In the genomic region with DNA sequence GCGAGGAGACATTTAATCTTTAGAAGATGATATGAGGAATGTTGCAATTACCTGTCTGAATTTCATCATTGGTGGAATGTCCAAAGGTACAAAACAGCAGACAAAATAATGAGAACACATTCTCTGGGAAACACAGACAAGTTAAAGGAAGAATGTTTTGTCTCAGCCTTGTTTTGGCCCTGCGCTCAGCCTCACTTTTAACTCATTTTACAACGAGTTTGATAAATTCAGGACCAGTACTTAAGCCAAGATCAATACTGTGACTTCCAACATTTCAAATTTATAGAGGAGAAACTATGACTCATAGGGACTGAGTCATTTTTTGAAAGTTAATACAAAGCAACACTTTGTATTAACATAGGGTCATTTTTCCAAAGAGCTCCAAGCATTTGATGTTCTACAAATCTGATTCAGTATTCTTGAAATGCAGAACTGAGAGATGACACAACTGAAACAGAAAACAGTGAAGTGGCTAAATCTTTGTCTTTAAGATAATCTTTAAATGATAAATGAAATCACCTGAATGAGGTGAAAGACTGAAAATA, we compare ENCODE assay signal across 2 cellular contexts.
A peak's percentile ranks its signal among the peaks of the same experiment; 100 is the strongest.
TF ChIP-seq lines count a peak whose summit lies in the region.

No MANE protein-coding gene starts in this region.

TF ChIP-seq in SK-N-SH, 30 proteins besides CTCF, POLR2A, EP300 and RAD21 (continued from another document):
- TF ChIP-seq NFIC (IDR thresholded peaks at IDR 0.05; ENCODE audit: borderline replicate concordance): peak; percentile 82
- no peak for TF ChIP-seq TAF1 (IDR thresholded peaks at IDR 0.05; ENCODE audit: borderline replicate concordance, low read depth, low read length)
- TF ChIP-seq GATA2 (CRISPR knock-in tag; IDR thresholded peaks at IDR 0.05): no peak
- TF ChIP-seq CHD2 (IDR thresholded peaks at IDR 0.05; ENCODE audit: low read length, partially characterized antibody): no peak
- peak; percentile 78 for TF ChIP-seq JUND (IDR thresholded peaks at IDR 0.05)
- TF ChIP-seq RFX5 (IDR thresholded peaks at IDR 0.05; ENCODE audit: low read length): no peak
- TF ChIP-seq, protein P1, sequence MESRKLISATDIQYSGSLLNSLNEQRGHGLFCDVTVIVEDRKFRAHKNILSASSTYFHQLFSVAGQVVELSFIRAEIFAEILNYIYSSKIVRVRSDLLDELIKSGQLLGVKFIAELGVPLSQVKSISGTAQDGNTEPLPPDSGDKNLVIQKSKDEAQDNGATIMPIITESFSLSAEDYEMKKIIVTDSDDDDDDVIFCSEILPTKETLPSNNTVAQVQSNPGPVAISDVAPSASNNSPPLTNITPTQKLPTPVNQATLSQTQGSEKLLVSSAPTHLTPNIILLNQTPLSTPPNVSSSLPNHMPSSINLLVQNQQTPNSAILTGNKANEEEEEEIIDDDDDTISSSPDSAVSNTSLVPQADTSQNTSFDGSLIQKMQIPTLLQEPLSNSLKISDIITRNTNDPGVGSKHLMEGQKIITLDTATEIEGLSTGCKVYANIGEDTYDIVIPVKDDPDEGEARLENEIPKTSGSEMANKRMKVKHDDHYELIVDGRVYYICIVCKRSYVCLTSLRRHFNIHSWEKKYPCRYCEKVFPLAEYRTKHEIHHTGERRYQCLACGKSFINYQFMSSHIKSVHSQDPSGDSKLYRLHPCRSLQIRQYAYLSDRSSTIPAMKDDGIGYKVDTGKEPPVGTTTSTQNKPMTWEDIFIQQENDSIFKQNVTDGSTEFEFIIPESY (IDR thresholded peaks at IDR 0.05; ENCODE audit: borderline replicate concordance, low read depth): no peak
- no peak for TF ChIP-seq SMC3 (IDR thresholded peaks at IDR 0.05; ENCODE audit: low read depth, low read length)
- no peak for TF ChIP-seq MXI1 (IDR thresholded peaks at IDR 0.05; ENCODE audit: low read depth, low read length)
- TF ChIP-seq, protein P2, sequence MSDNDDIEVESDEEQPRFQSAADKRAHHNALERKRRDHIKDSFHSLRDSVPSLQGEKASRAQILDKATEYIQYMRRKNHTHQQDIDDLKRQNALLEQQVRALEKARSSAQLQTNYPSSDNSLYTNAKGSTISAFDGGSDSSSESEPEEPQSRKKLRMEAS (IDR thresholded peaks at IDR 0.05; ENCODE audit: low read depth): no peak
- TF ChIP-seq, protein P3, sequence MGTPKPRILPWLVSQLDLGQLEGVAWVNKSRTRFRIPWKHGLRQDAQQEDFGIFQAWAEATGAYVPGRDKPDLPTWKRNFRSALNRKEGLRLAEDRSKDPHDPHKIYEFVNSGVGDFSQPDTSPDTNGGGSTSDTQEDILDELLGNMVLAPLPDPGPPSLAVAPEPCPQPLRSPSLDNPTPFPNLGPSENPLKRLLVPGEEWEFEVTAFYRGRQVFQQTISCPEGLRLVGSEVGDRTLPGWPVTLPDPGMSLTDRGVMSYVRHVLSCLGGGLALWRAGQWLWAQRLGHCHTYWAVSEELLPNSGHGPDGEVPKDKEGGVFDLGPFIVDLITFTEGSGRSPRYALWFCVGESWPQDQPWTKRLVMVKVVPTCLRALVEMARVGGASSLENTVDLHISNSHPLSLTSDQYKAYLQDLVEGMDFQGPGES (IDR thresholded peaks at IDR 0.05; ENCODE audit: low read depth, low read length): no peak
- TF ChIP-seq FOXM1 (IDR thresholded peaks at IDR 0.05; ENCODE audit: low read depth): no peak
- TF ChIP-seq ELF1 (IDR thresholded peaks at IDR 0.05): no peak
- TF ChIP-seq EZH2phosphoT487 (IDR thresholded peaks at IDR 0.05; ENCODE audit: borderline replicate concordance, low read depth): no peak
- TF ChIP-seq RCOR1 (IDR thresholded peaks at IDR 0.05; ENCODE audit: low read length): no peak
- no peak for TF ChIP-seq MEF2A (IDR thresholded peaks at IDR 0.05; ENCODE audit: borderline replicate concordance, low read depth)
- 0 out of 2 replicates have a peak, but pooled peaks have one; percentile 26 for TF ChIP-seq TEAD4 (IDR thresholded peaks at IDR 0.05; ENCODE audit: borderline replicate concordance, insufficient read depth)
- TF ChIP-seq POLR2AphosphoS5 (IDR thresholded peaks at IDR 0.05; ENCODE audit: low read depth, low read length): no peak
- no peak for TF ChIP-seq GABPA (IDR thresholded peaks at IDR 0.05; ENCODE audit: low read depth)
- TF ChIP-seq, protein P4, sequence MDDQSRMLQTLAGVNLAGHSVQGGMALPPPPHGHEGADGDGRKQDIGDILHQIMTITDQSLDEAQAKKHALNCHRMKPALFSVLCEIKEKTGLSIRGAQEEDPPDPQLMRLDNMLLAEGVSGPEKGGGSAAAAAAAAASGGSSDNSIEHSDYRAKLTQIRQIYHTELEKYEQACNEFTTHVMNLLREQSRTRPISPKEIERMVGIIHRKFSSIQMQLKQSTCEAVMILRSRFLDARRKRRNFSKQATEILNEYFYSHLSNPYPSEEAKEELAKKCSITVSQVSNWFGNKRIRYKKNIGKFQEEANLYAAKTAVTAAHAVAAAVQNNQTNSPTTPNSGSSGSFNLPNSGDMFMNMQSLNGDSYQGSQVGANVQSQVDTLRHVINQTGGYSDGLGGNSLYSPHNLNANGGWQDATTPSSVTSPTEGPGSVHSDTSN (IDR thresholded peaks at IDR 0.05): peak; percentile 69
- TF ChIP-seq TCF12 (IDR thresholded peaks at IDR 0.05): peak; percentile 45; the same call in 1 of the 2 replicates
- no peak for TF ChIP-seq FOXJ3 (CRISPR knock-in tag; IDR thresholded peaks at IDR 0.05)
- TF ChIP-seq NRF1 (IDR thresholded peaks at IDR 0.05; ENCODE audit: low read depth, low read length): no peak
- TF ChIP-seq, protein P5, sequence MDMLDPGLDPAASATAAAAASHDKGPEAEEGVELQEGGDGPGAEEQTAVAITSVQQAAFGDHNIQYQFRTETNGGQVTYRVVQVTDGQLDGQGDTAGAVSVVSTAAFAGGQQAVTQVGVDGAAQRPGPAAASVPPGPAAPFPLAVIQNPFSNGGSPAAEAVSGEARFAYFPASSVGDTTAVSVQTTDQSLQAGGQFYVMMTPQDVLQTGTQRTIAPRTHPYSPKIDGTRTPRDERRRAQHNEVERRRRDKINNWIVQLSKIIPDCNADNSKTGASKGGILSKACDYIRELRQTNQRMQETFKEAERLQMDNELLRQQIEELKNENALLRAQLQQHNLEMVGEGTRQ (IDR thresholded peaks at IDR 0.05; ENCODE audit: borderline replicate concordance, low read depth, low read length): no peak

TF ChIP-seq in SK-N-SH treated with all-trans-retinoic acid at 6 μM for 48 hours, 23 proteins besides CTCF, POLR2A, EP300 and RAD21 (continued from another document):
- TF ChIP-seq, protein P6, sequence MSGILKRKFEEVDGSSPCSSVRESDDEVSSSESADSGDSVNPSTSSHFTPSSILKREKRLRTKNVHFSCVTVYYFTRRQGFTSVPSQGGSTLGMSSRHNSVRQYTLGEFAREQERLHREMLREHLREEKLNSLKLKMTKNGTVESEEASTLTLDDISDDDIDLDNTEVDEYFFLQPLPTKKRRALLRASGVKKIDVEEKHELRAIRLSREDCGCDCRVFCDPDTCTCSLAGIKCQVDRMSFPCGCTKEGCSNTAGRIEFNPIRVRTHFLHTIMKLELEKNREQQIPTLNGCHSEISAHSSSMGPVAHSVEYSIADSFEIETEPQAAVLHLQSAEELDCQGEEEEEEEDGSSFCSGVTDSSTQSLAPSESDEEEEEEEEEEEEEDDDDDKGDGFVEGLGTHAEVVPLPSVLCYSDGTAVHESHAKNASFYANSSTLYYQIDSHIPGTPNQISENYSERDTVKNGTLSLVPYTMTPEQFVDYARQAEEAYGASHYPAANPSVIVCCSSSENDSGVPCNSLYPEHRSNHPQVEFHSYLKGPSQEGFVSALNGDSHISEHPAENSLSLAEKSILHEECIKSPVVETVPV (CRISPR knock-in tag; IDR thresholded peaks at IDR 0.05): no peak
- TF ChIP-seq RARB (CRISPR knock-in tag; IDR thresholded peaks at IDR 0.05): no peak
